ENCODE assay signal across 11 cellular contexts in genomic region chr4:172055046-172055445, GRCh38.
DNase-seq lines count a peak whose midpoint lies in the region; ATAC-seq and TF ChIP-seq lines count a peak whose summit lies in the region.
"Had no signal": no experiment of that assay in that cellular context is flagged by ENCODE, and none has a peak within 500 bp of the region (broad histone marks: within the 10 kb centered on the region; RNA-seq: fewer than 3 reads in every experiment).

No MANE protein-coding gene starts in this region.

- no peaks in the 10 kb centered on the region for H3K4me1 Mint-ChIP-seq in mesothelial cell of epicardium
- H3K4me1 Mint-ChIP-seq: stimulated activated naive B cell treated with anti-CD40 and anti-IgM and Interleukin-4, amounts not matched to agents 10 μg/mL and 1 μg/mL and 100 μg/mL, for 72 hours had no signal

- in situ Hi-C loops in GM13977 (cut with MboI; ENCODE audit: low pct_unique_long_range_greater_than_20kb, low sequenced_read_pairs, unreplicated experiment): no loop called here

- H3K27ac Mint-ChIP-seq in mesothelial cell of epicardium: no peak overlapping the region
- H3K27ac Mint-ChIP-seq: stimulated activated naive B cell treated with anti-CD40 and anti-IgM and Interleukin-4, amounts not matched to agents 10 μg/mL and 1 μg/mL and 100 μg/mL, for 72 hours had no signal

- TF ChIP-seq CTCF in GM13977 (IDR thresholded peaks at IDR 0.05; ENCODE audit: extremely low read depth, insufficient read depth, missing control alignments) (no peak), mesothelial cell of epicardium (IDR thresholded peaks at IDR 0.05; ENCODE audit: unreplicated experiment) (no peak)

- intact Hi-C loops in posterior cingulate gyrus (cut with DNase I): no loop called here

- no peaks in the 10 kb centered on the region for H3K9me3 Mint-ChIP-seq in mesothelial cell of epicardium

- peak; percentile 68 for ATAC-seq in GM19452 (IDR thresholded peaks at IDR 0.05; ENCODE audit: unreplicated experiment)
- peak; percentile 65 for ATAC-seq in HG02678 (IDR thresholded peaks at IDR 0.05; ENCODE audit: unreplicated experiment)
- peak; percentile 85 for ATAC-seq in HG03354 (IDR thresholded peaks at IDR 0.05; ENCODE audit: poor library complexity, severe bottlenecking, unreplicated experiment)
- ATAC-seq: stimulated activated naive B cell treated with anti-CD40 and anti-IgM and Interleukin-4, amounts not matched to agents 10 μg/mL and 1 μg/mL and 100 μg/mL, for 72 hours had no signal

- no peak overlapping the region for H3K4me3 Mint-ChIP-seq in mesothelial cell of epicardium
- H3K4me3 Mint-ChIP-seq: stimulated activated naive B cell treated with anti-CD40 and anti-IgM and Interleukin-4, amounts not matched to agents 10 μg/mL and 1 μg/mL and 100 μg/mL, for 72 hours had no signal

- DNase-seq in GM13977 (ENCODE audit: low spot score) (peak; percentile 5), T-helper 1 cell (no peak), C1 segment of cervical spinal cord (lab: John Stamatoyannopoulos, UW) (no peak), posterior cingulate gyrus (no peak), mesothelial cell of epicardium (ENCODE audit: low spot score in 2 of 2, unreplicated experiment in 2 of 2) (no peak)
- DNase-seq: ACHN; stimulated activated CD4-positive, alpha-beta T cell treated with anti-CD3 and anti-CD28 coated beads, Interleukin-2, amount 100 ng/mL, for 48 hours; stimulated activated naive B cell treated with anti-CD40 and anti-IgM and Interleukin-4, amounts not matched to agents 10 μg/mL and 1 μg/mL and 100 μg/mL, for 72 hours had no signal

- H3K36me3 Mint-ChIP-seq in mesothelial cell of epicardium: no peaks in the 10 kb centered on the region
- H3K36me3 Mint-ChIP-seq: stimulated activated naive B cell treated with anti-CD40 and anti-IgM and Interleukin-4, amounts not matched to agents 10 μg/mL and 1 μg/mL and 100 μg/mL, for 72 hours had no signal

- no peaks in the 10 kb centered on the region for H3K27me3 Mint-ChIP-seq in mesothelial cell of epicardium (ENCODE audit: low read depth)
- H3K27me3 Mint-ChIP-seq: stimulated activated naive B cell treated with anti-CD40 and anti-IgM and Interleukin-4, amounts not matched to agents 10 μg/mL and 1 μg/mL and 100 μg/mL, for 72 hours had no signal
